Comparison of ENCODE assay signal across 1 cellular context in genomic region chr4:75514131-75514948, GRCh38.
TF ChIP-seq lines count a peak whose summit lies in the region.

RCHY1 (minus strand) TSS chr4:75514403; CDS start chr4:75514286, 117 bp downstream.
THAP6 (plus strand) TSS chr4:75514473; CDS start chr4:75515453, 980 bp downstream.

TF ChIP-seq in HEK293, 187 proteins besides CTCF, POLR2A, EP300 and RAD21 (continued from another document):
- TF ChIP-seq ZNF555 (tag by site-specific recombination; conservative IDR thresholded peaks at IDR 0.05) (no peak), ZBTB11 (tag by site-specific recombination; conservative IDR thresholded peaks at IDR 0.05; ENCODE audit: low read depth) (peak; percentile 90), ZNF501 (tag by site-specific recombination; IDR thresholded peaks at IDR 0.05) (peak; percentile 89), ZNF473 (tag by site-specific recombination; IDR thresholded peaks at IDR 0.05) (no peak), OSR2 (tag by site-specific recombination; IDR thresholded peaks at IDR 0.05) (no peak), ZFP37 (tag by site-specific recombination; IDR thresholded peaks at IDR 0.05) (peak; percentile 68; the same call in 1 of the 2 replicates), ZBTB21 (tag by site-specific recombination; IDR thresholded peaks at IDR 0.05) (peak; percentile 76), WT1 (tag by site-specific recombination; IDR thresholded peaks at IDR 0.05) (no peak), KLF8 (tag by site-specific recombination; IDR thresholded peaks at IDR 0.05) (peak; percentile 88), ZNF398 (tag by site-specific recombination; IDR thresholded peaks at IDR 0.05) (no peak)
